ENCODE assay signal across 1 cellular context in genomic region chr10:5613481-5613880, GRCh38.
TF ChIP-seq lines count a peak whose summit lies in the region.

No MANE protein-coding gene starts in this region.

TF ChIP-seq in SK-N-SH treated with all-trans-retinoic acid at 6 μM for 48 hours, 23 proteins besides CTCF, POLR2A, EP300 and RAD21 (continued from another document):
- TF ChIP-seq, protein P1, sequence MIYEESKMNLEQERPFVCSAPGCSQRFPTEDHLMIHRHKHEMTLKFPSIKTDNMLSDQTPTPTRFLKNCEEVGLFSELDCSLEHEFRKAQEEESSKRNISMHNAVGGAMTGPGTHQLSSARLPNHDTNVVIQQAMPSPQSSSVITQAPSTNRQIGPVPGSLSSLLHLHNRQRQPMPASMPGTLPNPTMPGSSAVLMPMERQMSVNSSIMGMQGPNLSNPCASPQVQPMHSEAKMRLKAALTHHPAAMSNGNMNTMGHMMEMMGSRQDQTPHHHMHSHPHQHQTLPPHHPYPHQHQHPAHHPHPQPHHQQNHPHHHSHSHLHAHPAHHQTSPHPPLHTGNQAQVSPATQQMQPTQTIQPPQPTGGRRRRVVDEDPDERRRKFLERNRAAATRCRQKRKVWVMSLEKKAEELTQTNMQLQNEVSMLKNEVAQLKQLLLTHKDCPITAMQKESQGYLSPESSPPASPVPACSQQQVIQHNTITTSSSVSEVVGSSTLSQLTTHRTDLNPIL (CRISPR knock-in tag; IDR thresholded peaks at IDR 0.05; ENCODE audit: low read depth): no peak
- no peak for TF ChIP-seq CSRNP3 (CRISPR knock-in tag; IDR thresholded peaks at IDR 0.05)
TF ChIP-seq in SK-N-SH treated with all-trans-retinoic acid at 6 μM for 48 hours: peak in this region for 0.
